In the genomic region with DNA sequence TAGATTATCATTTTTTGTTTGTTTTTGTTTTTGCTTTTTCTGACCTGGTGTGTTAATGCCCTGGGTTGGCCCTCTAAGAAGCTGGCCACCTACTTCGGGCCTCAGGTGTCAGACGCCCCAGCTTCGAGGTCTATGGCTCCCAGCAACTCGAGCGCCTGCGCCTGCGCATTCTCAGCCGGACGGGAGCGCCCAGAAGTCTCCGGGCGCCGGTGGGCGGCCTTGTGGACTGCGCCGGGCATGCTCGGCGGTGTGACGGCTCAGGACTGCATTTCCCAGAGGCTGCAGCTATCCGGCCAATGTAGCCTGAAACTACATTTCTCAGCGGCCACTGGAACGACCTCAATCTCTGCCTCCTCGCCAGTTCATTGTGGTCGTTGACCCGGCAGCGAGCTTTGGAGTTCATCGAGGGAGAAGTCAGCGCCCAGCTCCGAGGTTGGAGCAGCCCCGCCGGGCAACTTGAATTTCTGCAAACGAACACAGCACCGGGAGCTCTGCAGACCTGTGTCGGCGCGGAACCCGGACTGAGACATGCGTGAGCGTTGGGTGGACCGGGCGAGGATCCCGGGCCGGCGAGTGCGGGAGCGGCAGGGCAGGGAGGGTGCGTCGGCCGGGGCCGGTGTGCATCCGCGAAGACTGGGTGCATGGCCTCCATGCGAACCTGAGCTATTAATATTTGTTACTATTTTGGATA, we compare ENCODE assay signal across 8 cellular contexts. TPM values are rescaled to one million over a fixed set of nuclear protein-coding genes. Genes with fewer than 3 reads are reported as not detected.
DNase-seq lines count a peak whose midpoint lies in the region; ATAC-seq and TF ChIP-seq lines count a peak whose summit lies in the region.

A gene (plus strand): TSS at position 219 of the 691 bp plus-strand sequence. CDS start 3,045 bp downstream, outside the sequence.

- intact Hi-C loops in activated T-helper 2 cell treated with anti-CD3 and anti-CD28 coated beads, Interferon-gamma antibody, Interleukin-2, Interleukin-4, amounts not matched to agents 10 μg/mL and 5 μg/mL and 100 μg/mL, durations not matched to agents 14 hours and 24 hours and 36 hours (cut with micrococcal nuclease), result no loop called here
- intact Hi-C loops in natural killer cell (cut with micrococcal nuclease), result no loop called here

- peaks cover 11 to 37% (median 22%) of the 10 kb centered on the region in 4 donors for H3K4me1 Mint-ChIP-seq in CD4-positive, CD25-positive, alpha-beta regulatory T cell
- peaks cover 10% of the 10 kb centered on the region for H3K4me1 Mint-ChIP-seq in activated T-helper 2 cell treated with anti-CD3 and anti-CD28 coated beads, Interferon-gamma antibody, Interleukin-2, Interleukin-4, amounts not matched to agents 10 μg/mL and 5 μg/mL and 100 μg/mL, durations not matched to agents 14 hours and 24 hours and 36 hours (ENCODE audit: low read depth)
- peaks cover 13 to 14% of the 10 kb centered on the region in 2 donors for H3K4me1 Mint-ChIP-seq in natural killer cell

- H3K4me3 ChIP-seq in CD4-positive, CD25-positive, alpha-beta regulatory T cell (ENCODE audit: low read depth, low read length), result peak within 1 kb of the TSS; percentile 82
- H3K4me3 ChIP-seq in HL-60 (replicated peaks; ENCODE audit: insufficient read depth, low read length) (peak within 1 kb of the TSS; percentile 24), fibroblast of pulmonary artery (replicated peaks; ENCODE audit: low read depth, low read length) (peak within 1 kb of the TSS; percentile 86)

- peak; percentile 93 to 94 for ATAC-seq in CD4-positive, CD25-positive, alpha-beta regulatory T cell (ENCODE audit: low read depth in 2 of 2)
- ATAC-seq in GM19397 (IDR thresholded peaks at IDR 0.05; ENCODE audit: unreplicated experiment) (peak; percentile 94), natural killer cell (peak; percentile 91 to 99 (median 98))

- peak; percentile 41 to 85 (median 68) for DNase-seq in CD4-positive, CD25-positive, alpha-beta regulatory T cell
- DNase-seq in HL-60 (ENCODE audit: low read depth in 1 of 2, low spot score in 1 of 2) (peak in 1 of 2 experiments; percentile 82), RKO (ENCODE audit: low spot score) (peak; percentile 89), fibroblast of pulmonary artery (ENCODE audit: low read depth) (peak; percentile 94), natural killer cell (peak; percentile 72)
- peak; percentile 65 for DNase-seq in activated T-helper 2 cell treated with anti-CD3 and anti-CD28 coated beads, Interferon-gamma antibody, Interleukin-2, Interleukin-4, amounts not matched to agents 10 μg/mL and 5 μg/mL and 100 μg/mL, durations not matched to agents 14 hours and 24 hours and 36 hours (ENCODE audit: low spot score)
- peak; percentile 44 to 74 (median 58) for DNase-seq in stimulated activated naive CD4-positive, alpha-beta T cell (lab: John Stamatoyannopoulos, UW)

- H3K9me3 ChIP-seq in CD4-positive, CD25-positive, alpha-beta regulatory T cell (ENCODE audit: control insufficient read depth in 2 of 2, low read length in 2 of 2), result no peaks in the 10 kb centered on the region

- TF ChIP-seq CTCF in HL-60 (IDR thresholded peaks at IDR 0.05; ENCODE audit: insufficient read depth, low read length), result no peak
- no peak for TF ChIP-seq CTCF in fibroblast of pulmonary artery (IDR thresholded peaks at IDR 0.05; ENCODE audit: low read length, missing control alignments)
- no peak for TF ChIP-seq CTCF in natural killer cell (IDR thresholded peaks at IDR 0.05)

- H3K4me1 ChIP-seq in CD4-positive, CD25-positive, alpha-beta regulatory T cell (ENCODE audit: control insufficient read depth, insufficient read depth, low read length, poor library complexity, severe bottlenecking), result peaks cover 11% of the 10 kb centered on the region

- peaks cover 13% of the 10 kb centered on the region for H3K27me3 Mint-ChIP-seq in CD4-positive, CD25-positive, alpha-beta regulatory T cell
- H3K27me3 Mint-ChIP-seq in activated T-helper 2 cell treated with anti-CD3 and anti-CD28 coated beads, Interferon-gamma antibody, Interleukin-2, Interleukin-4, amounts not matched to agents 10 μg/mL and 5 μg/mL and 100 μg/mL, durations not matched to agents 14 hours and 24 hours and 36 hours (ENCODE audit: low read depth), result no peaks in the 10 kb centered on the region
- peaks cover 3 to 7% of the 10 kb centered on the region in 2 donors for H3K27me3 Mint-ChIP-seq in natural killer cell (ENCODE audit: low read depth in 2 of 2)

- peaks cover 10% of the 10 kb centered on the region for H3K36me3 ChIP-seq in CD4-positive, CD25-positive, alpha-beta regulatory T cell (ENCODE audit: control insufficient read depth, insufficient read depth, low read length)

- no peak within 1 kb of the TSS for H3K27ac ChIP-seq in CD4-positive, CD25-positive, alpha-beta regulatory T cell (ENCODE audit: insufficient read depth, low read length, poor library complexity, severe bottlenecking)
- peak within 1 kb of the TSS; percentile 19; the same call in 1 of the 2 replicates for H3K27ac ChIP-seq in HL-60 (replicated peaks)

- peak within 1 kb of the TSS in 2 of 3 donors; percentile 83 to 86 for H3K27ac Mint-ChIP-seq in CD4-positive, CD25-positive, alpha-beta regulatory T cell
- H3K27ac Mint-ChIP-seq in activated T-helper 2 cell treated with anti-CD3 and anti-CD28 coated beads, Interferon-gamma antibody, Interleukin-2, Interleukin-4, amounts not matched to agents 10 μg/mL and 5 μg/mL and 100 μg/mL, durations not matched to agents 14 hours and 24 hours and 36 hours, result no peak within 1 kb of the TSS
- peak within 1 kb of the TSS; percentile 63 to 83 for H3K27ac Mint-ChIP-seq in natural killer cell

- peaks cover 13% of the 10 kb centered on the region for H3K36me3 Mint-ChIP-seq in CD4-positive, CD25-positive, alpha-beta regulatory T cell
- H3K36me3 Mint-ChIP-seq in activated T-helper 2 cell treated with anti-CD3 and anti-CD28 coated beads, Interferon-gamma antibody, Interleukin-2, Interleukin-4, amounts not matched to agents 10 μg/mL and 5 μg/mL and 100 μg/mL, durations not matched to agents 14 hours and 24 hours and 36 hours (ENCODE audit: low read depth), result peaks cover 17% of the 10 kb centered on the region
- no peaks in the 10 kb centered on the region for H3K36me3 Mint-ChIP-seq in natural killer cell

- H3K27me3 ChIP-seq in CD4-positive, CD25-positive, alpha-beta regulatory T cell (ENCODE audit: control insufficient read depth, insufficient read depth, low read length), result no peaks in the 10 kb centered on the region
- H3K27me3 ChIP-seq in HL-60 (ENCODE audit: insufficient read depth, poor library complexity, severe bottlenecking), result no peaks in the 10 kb centered on the region

- peak within 1 kb of the TSS; percentile 90 to 97 (median 92) for H3K4me3 Mint-ChIP-seq in CD4-positive, CD25-positive, alpha-beta regulatory T cell
- peak within 1 kb of the TSS; percentile 87 for H3K4me3 Mint-ChIP-seq in activated T-helper 2 cell treated with anti-CD3 and anti-CD28 coated beads, Interferon-gamma antibody, Interleukin-2, Interleukin-4, amounts not matched to agents 10 μg/mL and 5 μg/mL and 100 μg/mL, durations not matched to agents 14 hours and 24 hours and 36 hours (ENCODE audit: low read depth)
- peak within 1 kb of the TSS; percentile 94 for H3K4me3 Mint-ChIP-seq in natural killer cell

- peaks cover 0 to 2% (median 0%) of the 10 kb centered on the region in 7 donors for H3K9me3 Mint-ChIP-seq in CD4-positive, CD25-positive, alpha-beta regulatory T cell
- no peaks in the 10 kb centered on the region for H3K9me3 Mint-ChIP-seq in activated T-helper 2 cell treated with anti-CD3 and anti-CD28 coated beads, Interferon-gamma antibody, Interleukin-2, Interleukin-4, amounts not matched to agents 10 μg/mL and 5 μg/mL and 100 μg/mL, durations not matched to agents 14 hours and 24 hours and 36 hours
- H3K9me3 Mint-ChIP-seq in natural killer cell, result no peaks in the 10 kb centered on the region

RNA-seq across cellular contexts. Expression of the gene that starts here (rescaled TPM):
- 4.5 TPM for total RNA-seq in CD4-positive, CD25-positive, alpha-beta regulatory T cell
- 10 to 100 TPM in 1 of 4 donors, 1 to 10 TPM in 3; 3.0 to 15.2 (median 7.7) TPM for polyA plus RNA-seq in CD4-positive, CD25-positive, alpha-beta regulatory T cell
- 3.3 and 3.5 TPM in 2 replicates for total RNA-seq in activated T-helper 2 cell treated with anti-CD3 and anti-CD28 coated beads, Interferon-gamma antibody, Interleukin-2, Interleukin-4, amounts not matched to agents 10 μg/mL and 5 μg/mL and 100 μg/mL, durations not matched to agents 14 hours and 24 hours and 36 hours
- 1 to 10 TPM; 2.7 to 4.3 (median 3.8) TPM for total RNA-seq in natural killer cell

Comparison
In these comparisons a context has a peak if more than half of its experiments do, and no peak if none do; other contexts are left out.
1. H3K4me3 ChIP-seq: peak in every context shown above with its lines; median percentile 86 in fibroblast of pulmonary artery; 82 in CD4-positive, CD25-positive, alpha-beta regulatory T cell; 24 in HL-60.